Comparison of ENCODE assay signal across 16 cellular contexts in genomic region chr2:43010428-43011141, GRCh38.
DNase-seq lines count a peak whose midpoint lies in the region; ATAC-seq, FAIRE-seq and TF ChIP-seq lines count a peak whose summit lies in the region.
"Had no signal": no experiment of that assay in that cellular context is flagged by ENCODE, and none has a peak within 500 bp of the region (broad histone marks: within the 10 kb centered on the region; RNA-seq: fewer than 3 reads in every experiment).

No MANE protein-coding gene starts in this region.

- in situ Hi-C loops in astrocyte of the cerebellum (cut with HindIII; ENCODE audit: low sequenced_read_pairs) (no loop called here), HepG2 (cut with HindIII; ENCODE audit: extremely low pct_ligation_motif_present, low pct_unique_long_range_greater_than_20kb) (no loop called here)

- no peaks in the 10 kb centered on the region for H3K79me2 ChIP-seq in HepG2 (ENCODE audit: insufficient read depth, low read length)

- DNase-seq in A549 (ENCODE audit: low read depth in 1 of 2, low spot score in 1 of 2), result no peak
- DNase-seq in HL-60 (ENCODE audit: low read depth in 1 of 2, low spot score in 1 of 2), result peak; percentile 12 to 32
- peak; percentile 28 for DNase-seq in astrocyte of the cerebellum (ENCODE audit: low read depth)
- no peak for DNase-seq in HepG2 (ENCODE audit: low spot score)
- no peak for DNase-seq in Ammon's horn (ENCODE audit: low spot score)
- no peak for DNase-seq in iPS-NIHi11 (ENCODE audit: low spot score)
- DNase-seq in activated effector memory CD4-positive, alpha-beta T cell treated with Interleukin-2 at 50 U/mL for 16 hours, result no peak
- no peak for DNase-seq in HuH-7.5 (ENCODE audit: low spot score)
- DNase-seq: activated CD4-positive, alpha-beta memory T cell treated with anti-CD3 and anti-CD28 coated beads, Interleukin-2, amount 10 ng/mL, durations not matched to agents 7 days and 5 days; activated naive CD4-positive, alpha-beta T cell; H9; NCI-H1694 treated with DMSO at 0.1 percent for 48 hours; stimulated activated CD4-positive, alpha-beta T cell treated with anti-CD3 and anti-CD28 coated beads, Interleukin-4, amount 100 ng/mL, for 24 hours; stimulated activated naive CD4-positive, alpha-beta T cell treated with Interleukin-2 at 50 U/mL for 16 hours had no signal

- H4K20me1 ChIP-seq in HepG2 (ENCODE audit: insufficient read depth, low read length), result no peaks in the 10 kb centered on the region

- H2AFZ ChIP-seq in HepG2 (ENCODE audit: low read length), result peak overlapping the region; percentile 51

- no peak overlapping the region for H3K4me3 ChIP-seq in A549
- no peak overlapping the region for H3K4me3 ChIP-seq in HL-60 (replicated peaks; ENCODE audit: insufficient read depth, low read length)
- no peak overlapping the region for H3K4me3 ChIP-seq in astrocyte of the cerebellum (ENCODE audit: low read depth, low read length)
- no peak overlapping the region for H3K4me3 ChIP-seq in HepG2 (replicated peaks in 1 of 3; ENCODE audit: insufficient read depth in 1 of 3, low read depth in 2 of 3, low read length in 3 of 3)

- H3K36me3 ChIP-seq in HepG2 (replicated peaks in 1 of 2; ENCODE audit: control insufficient read depth in 1 of 2, insufficient read depth in 2 of 2, low read length in 2 of 2), result no peaks in the 10 kb centered on the region

- no peak for TF ChIP-seq CTCF in A549 (IDR thresholded peaks at IDR 0.05)
- TF ChIP-seq CTCF in HL-60 (IDR thresholded peaks at IDR 0.05; ENCODE audit: insufficient read depth, low read length), result no peak
- TF ChIP-seq CTCF in astrocyte of the cerebellum (IDR thresholded peaks at IDR 0.05; ENCODE audit: low read depth, low read length, missing control alignments), result no peak
- TF ChIP-seq CTCF in HepG2 (CRISPR knock-in tag; IDR thresholded peaks at IDR 0.05), result no peak

- peaks cover 16% of the 10 kb centered on the region for H3K4me1 ChIP-seq in A549
- peaks cover 62% of the 10 kb centered on the region for H3K4me1 ChIP-seq in HepG2 (ENCODE audit: insufficient read depth, low read length)

- no peak for TF ChIP-seq POLR2A in A549 (IDR thresholded peaks at IDR 0.05; ENCODE audit: low read length)
- TF ChIP-seq POLR2A in HepG2 (IDR thresholded peaks at IDR 0.05; ENCODE audit: insufficient read depth in 1 of 2, low read depth in 2 of 2, low read length in 2 of 2), result no peak

- TF ChIP-seq EP300 in A549 (IDR thresholded peaks at IDR 0.05) (no peak), HepG2 (IDR thresholded peaks at IDR 0.05; ENCODE audit: low read depth in 2 of 2, low read length in 2 of 2) (no peak), HepG2 (CRISPR knock-in tag; IDR thresholded peaks at IDR 0.05; ENCODE audit: borderline replicate concordance) (no peak)

- FAIRE-seq in A549 (lab: Jason Lieb, UNC), result no peak
- FAIRE-seq in HepG2 (lab: Jason Lieb, UNC), result no peak
- FAIRE-seq: GM18507, RCC 7860 had no signal

- TF ChIP-seq RAD21 in A549 (conservative IDR thresholded peaks at IDR 0.05 in 1 of 2, IDR thresholded peaks at IDR 0.05 in 1 of 2), result no peak
- no peak for TF ChIP-seq RAD21 in HepG2 (CRISPR knock-in tag; IDR thresholded peaks at IDR 0.05)

- H3K9ac ChIP-seq in HepG2 (ENCODE audit: insufficient read depth, low read depth, low read length), result no peak overlapping the region

- 50% methylated on average over 5 of the region's 5 CpGs for WGBS in A549 (ENCODE audit: missing lambda C conversion rate)
- 94% methylated on average over 5 of the region's 5 CpGs for WGBS in HepG2 (ENCODE audit: low lambda C conversion rate)

- POLR2A ChIA-PET in A549 (lab: Yijun Ruan, JAX) (no interaction called here), HepG2 (lab: Yijun Ruan, JAX) (interaction anchor here (0.9 to 24.4 kb wide), 4 partner anchors 8 to 33 kb away, joined by 4 to 555 read pairs (median 45); no protein-coding TSS in a partner anchor)

- intact Hi-C loops in HepG2 (cut with micrococcal nuclease; ENCODE audit: unreplicated experiment), result no loop called here

- H3K4me2 ChIP-seq in A549, result no peak overlapping the region
- no peak overlapping the region for H3K4me2 ChIP-seq in HepG2 (ENCODE audit: low read depth, low read length)

- H3K27ac ChIP-seq in A549 (peak overlapping the region in 1 of 2 experiments; percentile 29; a peak in 1 of 6 replicates), HL-60 (replicated peaks) (peak overlapping the region; percentile 41), HepG2 (ENCODE audit: extremely low read length, insufficient read depth, low read length) (no peak overlapping the region)

- ATAC-seq in A549, result peak in 1 of 2 experiments; percentile 46; a peak in 3 of 6 replicates
- no peak for ATAC-seq in HepG2

- CTCF ChIA-PET in A549 (lab: Yijun Ruan, JAX), result interaction anchor here (1.0 to 2.8 kb wide), 8 partner anchors 11 to 219 kb away, joined by 3 to 10 read pairs (median 4); no protein-coding TSS in a partner anchor
- CTCF ChIA-PET in HepG2 (lab: Yijun Ruan, JAX; ENCODE audit: low intra/inter-chr PET ratio, low total read pairs), result no interaction called here

- no TSS peak for BruUV-seq in HepG2 (replicated peaks; lab: Mats Ljungman, UMichigan)

- H3K9me3 ChIP-seq in A549, result no peaks in the 10 kb centered on the region
- peaks cover 7% of the 10 kb centered on the region; the same call in 1 of the 2 replicates for H3K9me3 ChIP-seq in HepG2 (ENCODE audit: low read length)

- no peaks in the 10 kb centered on the region for H3K27me3 ChIP-seq in HL-60 (ENCODE audit: insufficient read depth, poor library complexity, severe bottlenecking)
- H3K27me3 ChIP-seq in HepG2 (ENCODE audit: control insufficient read depth in 1 of 2, insufficient read depth in 2 of 2, low read length in 2 of 2), result no peaks in the 10 kb centered on the region

TF ChIP-seq in A549, 52 proteins besides CTCF, POLR2A, EP300 and RAD21 (continues in another document):
- no peak for TF ChIP-seq EHF (CRISPR knock-in tag; IDR thresholded peaks at IDR 0.05)
- TF ChIP-seq PBX3 (IDR thresholded peaks at IDR 0.05), result no peak
- TF ChIP-seq BCL3 (IDR thresholded peaks at IDR 0.05), result no peak
- no peak for TF ChIP-seq SMC3 (IDR thresholded peaks at IDR 0.05)
- no peak for TF ChIP-seq FOSL2 (IDR thresholded peaks at IDR 0.05)
- TF ChIP-seq FOSL2 (CRISPR knock-in tag; IDR thresholded peaks at IDR 0.05), result peak; percentile 25; the same call in 1 of the 2 replicates
- 0 out of 4 replicates have a peak, but pooled peaks of 1 of the 2 experiments have one; percentile 6 for TF ChIP-seq CEBPB (IDR thresholded peaks at IDR 0.05)
- no peak for TF ChIP-seq CBX8 (IDR thresholded peaks at IDR 0.05)
- TF ChIP-seq ZNF302 (CRISPR knock-in tag; IDR thresholded peaks at IDR 0.05), result no peak

TF ChIP-seq in HepG2, 621 proteins besides CTCF, POLR2A, EP300 and RAD21:
- TF ChIP-seq SIX4 (CRISPR knock-in tag; IDR thresholded peaks at IDR 0.05), result 0 out of 2 replicates have a peak, but pooled peaks have one; percentile 12
- peak; percentile 55; the same call in 1 of the 2 replicates for TF ChIP-seq SIX1 (CRISPR knock-in tag; IDR thresholded peaks at IDR 0.05; ENCODE audit: borderline replicate concordance)
- TF ChIP-seq HDAC2 (CRISPR knock-in tag; IDR thresholded peaks at IDR 0.05), result 0 out of 2 replicates have a peak, but pooled peaks have one; percentile 14
- peak; percentile 59 for TF ChIP-seq CEBPG (CRISPR knock-in tag; IDR thresholded peaks at IDR 0.05)
- TF ChIP-seq SP2 (CRISPR knock-in tag; IDR thresholded peaks at IDR 0.05), result no peak
- TF ChIP-seq E2F1 (CRISPR knock-in tag; IDR thresholded peaks at IDR 0.05), result no peak
- peak; percentile 47; the same call in 1 of the 2 replicates for TF ChIP-seq CEBPB (IDR thresholded peaks at IDR 0.05; ENCODE audit: borderline replicate concordance, low read depth, low read length)
- no peak for TF ChIP-seq ZNF24 (IDR thresholded peaks at IDR 0.05)
- peak; percentile 80 for TF ChIP-seq FOSL2 (CRISPR knock-in tag; IDR thresholded peaks at IDR 0.05)

Comparison
In these comparisons a context has a peak if more than half of its experiments do, and no peak if none do; other contexts are left out.
1. DNase-seq: peak in HL-60 (2 of 2) and astrocyte of the cerebellum (single experiment); none in A549 (0 of 2), HepG2 (single experiment), Ammon's horn (single experiment), iPS-NIHi11 (single experiment), activated effector memory CD4-positive, alpha-beta T cell treated with Interleukin-2 at 50 U/mL for 16 hours (single experiment) and HuH-7.5 (single experiment).
2. Of the 38 proteins assayed by ChIP-seq in both HepG2 and A549: peak only in HepG2: HDAC2; only in A549: none; in both: none; in neither: 35; mixed calls (peak in some experiments, not most) for 2.